ENCODE assay signal across 30 cellular contexts in genomic region chr11:126981635-126982034, GRCh38. TPM values are rescaled to one million over a fixed set of nuclear protein-coding genes. Genes with fewer than 3 reads are reported as not detected.
"Had no signal": no experiment of that assay in that cellular context is flagged by ENCODE, and none has a peak within 500 bp of the region (broad histone marks: within the 10 kb centered on the region; RNA-seq: fewer than 3 reads in every experiment).

No MANE protein-coding gene starts in this region.

- H3K9me3 Mint-ChIP-seq: natural killer cell treated with Interleukin-12 subunit alpha and Interleukin-12 subunit beta and Interleukin-15 and Interleukin-18, amount 100 ng/mL, for 72 hours; stimulated activated naive B cell treated with anti-CD40 and anti-IgM and Interleukin-4, amounts not matched to agents 10 μg/mL and 1 μg/mL and 100 μg/mL, for 72 hours had no signal

- H3K27me3 ChIP-seq: uterus had no signal

- H3K27ac Mint-ChIP-seq: naive thymus-derived CD4-positive, alpha-beta T cell; natural killer cell treated with Interleukin-12 subunit alpha and Interleukin-12 subunit beta and Interleukin-15 and Interleukin-18, amount 100 ng/mL, for 72 hours; stimulated activated naive B cell treated with anti-CD40 and anti-IgM and Interleukin-4, amounts not matched to agents 10 μg/mL and 1 μg/mL and 100 μg/mL, for 72 hours; type B pancreatic cell had no signal

- DNase-seq: hippocampal formation; kidney glomerular epithelial cell; left ventricle myocardium inferior; mesendoderm; midbrain; mucosa of descending colon; naive thymus-derived CD4-positive, alpha-beta T cell; nucleus accumbens; pancreas; posterior cingulate gyrus; retina; right cardiac atrium; stimulated activated CD4-positive, alpha-beta T cell treated with anti-CD3 and anti-CD28 coated beads, Interleukin-12 subunit alpha, Interleukin-12 subunit beta, amount 100 ng/mL, for 4 hours; stimulated activated CD4-positive, alpha-beta T cell treated with anti-CD3 and anti-CD28 coated beads, Interleukin-15, amount 100 ng/mL, for 24 hours; stimulated activated CD4-positive, alpha-beta T cell treated with anti-CD3 and anti-CD28 coated beads, Interleukin-2, amount 100 ng/mL, for 24 hours; stimulated activated CD4-positive, alpha-beta T cell treated with anti-CD3 and anti-CD28 coated beads, Interleukin-4, amount 100 ng/mL, for 1 hour; stimulated activated naive B cell treated with anti-CD40 and anti-IgM and Interleukin-4, amounts not matched to agents 10 μg/mL and 1 μg/mL and 100 μg/mL, for 72 hours; stimulated activated naive CD8-positive, alpha-beta T cell treated with anti-CD3 and anti-CD28 coated beads, Interleukin-15, Interleukin-2, amounts not matched to agents 100 U/mL and 50 U/mL, for 24 hours; stomach; uterus had no signal

- H3K36me3 ChIP-seq: left ventricle myocardium inferior, pancreas, prostate gland, stomach, suprapubic skin, tibial nerve, uterus had no signal

- H3K36me3 Mint-ChIP-seq: naive thymus-derived CD4-positive, alpha-beta T cell; natural killer cell treated with Interleukin-12 subunit alpha and Interleukin-12 subunit beta and Interleukin-15 and Interleukin-18, amount 100 ng/mL, for 72 hours; stimulated activated naive B cell treated with anti-CD40 and anti-IgM and Interleukin-4, amounts not matched to agents 10 μg/mL and 1 μg/mL and 100 μg/mL, for 72 hours; type B pancreatic cell had no signal

- H3K9me3 ChIP-seq: mucosa of descending colon, pancreas, prostate gland, suprapubic skin, uterus had no signal

- ATAC-seq: mucosa of descending colon; naive thymus-derived CD4-positive, alpha-beta T cell; natural killer cell treated with Interleukin-12 subunit alpha and Interleukin-12 subunit beta and Interleukin-15 and Interleukin-18, amount 100 ng/mL, for 72 hours; pancreas; right cardiac atrium; sciatic nerve; stimulated activated naive B cell treated with anti-CD40 and anti-IgM and Interleukin-4, amounts not matched to agents 10 μg/mL and 1 μg/mL and 100 μg/mL, for 72 hours; stimulated activated naive CD8-positive, alpha-beta T cell treated with anti-CD3 and anti-CD28 coated beads, Interleukin-15, Interleukin-2, amounts not matched to agents 100 U/mL and 50 U/mL, for 24 hours had no signal

- H3K4me3 Mint-ChIP-seq: naive thymus-derived CD4-positive, alpha-beta T cell; natural killer cell treated with Interleukin-12 subunit alpha and Interleukin-12 subunit beta and Interleukin-15 and Interleukin-18, amount 100 ng/mL, for 72 hours; neural crest cell; stimulated activated naive B cell treated with anti-CD40 and anti-IgM and Interleukin-4, amounts not matched to agents 10 μg/mL and 1 μg/mL and 100 μg/mL, for 72 hours; type B pancreatic cell had no signal

- H3K4me1 Mint-ChIP-seq: naive thymus-derived CD4-positive, alpha-beta T cell; stimulated activated naive B cell treated with anti-CD40 and anti-IgM and Interleukin-4, amounts not matched to agents 10 μg/mL and 1 μg/mL and 100 μg/mL, for 72 hours had no signal

- H3K27ac ChIP-seq: left ventricle myocardium inferior, pancreas, prostate gland, skin epidermis, stomach, suprapubic skin, tibial nerve, uterus had no signal

- H3K4me3 ChIP-seq: left ventricle myocardium inferior, lung, mucosa of descending colon, pancreas, prostate gland, skin epidermis, stomach, suprapubic skin, tibial nerve, uterus had no signal

RNA-seq across cellular contexts. Expression of gene KIRREL3, which starts 18.9 kb away (rescaled TPM):
- total RNA-seq: naive thymus-derived CD4-positive, alpha-beta T cell; natural killer cell treated with Interleukin-12 subunit alpha and Interleukin-12 subunit beta and Interleukin-15 and Interleukin-18, amount 100 ng/mL, for 72 hours; tibial nerve; ureter had no signal
- polyA plus RNA-seq: naive thymus-derived CD4-positive, alpha-beta T cell had no signal
